13 cellular contexts compared by ENCODE assay signal in genomic region chr12:120221576-120221900, GRCh38. TPM values are rescaled to one million over a fixed set of nuclear protein-coding genes. Genes with fewer than 3 reads are reported as not detected.
DNase-seq lines count a peak whose midpoint lies in the region; ATAC-seq, FAIRE-seq and TF ChIP-seq lines count a peak whose summit lies in the region.
"Had no signal": no experiment of that assay in that cellular context is flagged by ENCODE, and none has a peak within 500 bp of the region (broad histone marks: within the 10 kb centered on the region; RNA-seq: fewer than 3 reads in every experiment).

No MANE protein-coding gene starts in this region.

- H3K27me3 Mint-ChIP-seq in activated T-cell treated with anti-CD3 and anti-CD28 coated beads, Interleukin-2, amount 50 U/mL, for 24 hours, result no peaks in the 10 kb centered on the region
- H3K27me3 Mint-ChIP-seq in activated CD4-positive, alpha-beta memory T cell treated with anti-CD3 and anti-CD28 coated beads, Interleukin-2, amount 10 ng/mL, durations not matched to agents 7 days and 5 days, result no peaks in the 10 kb centered on the region
- H3K27me3 Mint-ChIP-seq: CD4-positive, CD25-positive, alpha-beta regulatory T cell had no signal

- H3K4me3 Mint-ChIP-seq in activated T-cell treated with anti-CD3 and anti-CD28 coated beads, Interleukin-2, amount 50 U/mL, for 24 hours, result no peak overlapping the region
- H3K4me3 Mint-ChIP-seq in activated CD4-positive, alpha-beta memory T cell treated with anti-CD3 and anti-CD28 coated beads, Interleukin-2, amount 10 ng/mL, durations not matched to agents 7 days and 5 days, result no peak overlapping the region
- H3K4me3 Mint-ChIP-seq: GM23338 had no signal

- DNase-seq in NT2/D1 (ENCODE audit: low read depth, low spot score) (no peak), K562 (ENCODE audit: extremely low read depth in 1 of 4, low spot score in 3 of 4) (no peak), kidney (peak; percentile 57), substantia nigra (lab: John Stamatoyannopoulos, UW) (no peak), NCI-H2171 (lab: John Stamatoyannopoulos, UW) (no peak), MM.1S (no peak)
- DNase-seq in activated T-cell treated with anti-CD3 and anti-CD28 coated beads, Interleukin-2, amount 50 U/mL, for 24 hours, result no peak
- DNase-seq in activated CD4-positive, alpha-beta memory T cell treated with anti-CD3 and anti-CD28 coated beads, Interleukin-2, amount 10 ng/mL, durations not matched to agents 7 days and 5 days, result no peak
- DNase-seq: AML-193; CD4-positive, CD25-positive, alpha-beta regulatory T cell; H9 had no signal

- no peak overlapping the region for H2AFZ ChIP-seq in K562 (ENCODE audit: low read depth, low read length)
- no peak overlapping the region for H2AFZ ChIP-seq in MM.1S (ENCODE audit: low read length)
- H2AFZ ChIP-seq: GM23338 had no signal

- POLR2A ChIA-PET in K562 (lab: Yijun Ruan, JAX), result interaction anchor here (0.6 to 17.7 kb wide), 5 partner anchors 10 to 73 kb away, joined by 3 to 420 read pairs (median 9); partner anchors contain the start of genes GCN1, RNU4-1, RNU4-2 and RPLP0
- POLR2A ChIA-PET in activated CD4-positive, alpha-beta memory T cell treated with anti-CD3 and anti-CD28 coated beads, Interleukin-2, amount 10 ng/mL, durations not matched to agents 7 days and 5 days (lab: Charles Lee), result interaction anchor here (1.1 to 7.9 kb wide), 4 partner anchors 10 to 70 kb away, joined by 4 to 56 read pairs (median 15); partner anchors contain the start of genes RNU4-1, RNU4-2 and RPLP0

- no peak for FAIRE-seq in K562 (lab: Jason Lieb, UNC)
- no peak for FAIRE-seq in kidney (lab: Jason Lieb, UNC)

- no peaks in the 10 kb centered on the region for H3K9me2 ChIP-seq in MM.1S (replicated peaks; ENCODE audit: insufficient read depth, low read length)

- TF ChIP-seq RAD21 in K562 (CRISPR knock-in tag; conservative IDR thresholded peaks at IDR 0.05 in 1 of 2, IDR thresholded peaks at IDR 0.05 in 1 of 2), result no peak

- peaks cover 66% of the 10 kb centered on the region for H3K36me3 Mint-ChIP-seq in activated T-cell treated with anti-CD3 and anti-CD28 coated beads, Interleukin-2, amount 50 U/mL, for 24 hours (ENCODE audit: low read depth)
- peaks cover 70% of the 10 kb centered on the region for H3K36me3 Mint-ChIP-seq in activated CD4-positive, alpha-beta memory T cell treated with anti-CD3 and anti-CD28 coated beads, Interleukin-2, amount 10 ng/mL, durations not matched to agents 7 days and 5 days (ENCODE audit: low read depth)

- H4K20me1 ChIP-seq in K562 (replicated peaks; ENCODE audit: control insufficient read depth, insufficient read depth, low read length) (no peaks in the 10 kb centered on the region; the same call in 1 of the 2 replicates), MM.1S (ENCODE audit: insufficient read depth, low read length) (no peaks in the 10 kb centered on the region)
- H4K20me1 ChIP-seq: BLaER1 had no signal

- H3K9me1 ChIP-seq in K562 (ENCODE audit: control insufficient read depth, insufficient read depth, low read length), result peaks cover 2% of the 10 kb centered on the region

- in situ Hi-C loops in K562 (cut with MboI), result no loop called here

- H3K4me2 ChIP-seq in K562 (ENCODE audit: insufficient read depth, low read length) (no peak overlapping the region), MM.1S (ENCODE audit: low read depth, low read length) (no peak overlapping the region)
- H3K4me2 ChIP-seq: BLaER1, GM23338 had no signal

- no peak for TF ChIP-seq EP300 in K562 (IDR thresholded peaks at IDR 0.05; ENCODE audit: low read length)

- 88% methylated on average over 9 of the region's 13 CpGs for WGBS in K562 (ENCODE audit: insufficient coverage, low coverage, missing lambda C conversion rate)

- TF ChIP-seq CTCF in K562 (IDR thresholded peaks at IDR 0.05 in 2 of 3, conservative IDR thresholded peaks at IDR 0.05 in 1 of 3; ENCODE audit: insufficient read depth in 2 of 3, low read depth in 1 of 3, low read length in 3 of 3) (no peak), kidney (IDR thresholded peaks at IDR 0.05; ENCODE audit: borderline replicate concordance, extremely low read depth, insufficient read depth) (no peak), MM.1S (IDR thresholded peaks at IDR 0.05; ENCODE audit: low read length) (no peak)

- H3F3A ChIP-seq in MM.1S (ENCODE audit: insufficient read depth, low read length), result peaks cover 5% of the 10 kb centered on the region; the same call in 1 of the 2 replicates

- no peak overlapping the region for H3K4me3 ChIP-seq in NT2/D1 (ENCODE audit: insufficient read length, low read depth)
- no peak overlapping the region for H3K4me3 ChIP-seq in K562
- H3K4me3 ChIP-seq in kidney (ENCODE audit: low read length in 2 of 2), result no peak overlapping the region
- H3K4me3 ChIP-seq in MM.1S (ENCODE audit: low read length), result no peak overlapping the region
- H3K4me3 ChIP-seq: BLaER1, GM23338 had no signal

- TF ChIP-seq POLR2A in K562 (conservative IDR thresholded peaks at IDR 0.05), result no peak

- no peaks in the 10 kb centered on the region for H3K9me3 Mint-ChIP-seq in activated T-cell treated with anti-CD3 and anti-CD28 coated beads, Interleukin-2, amount 50 U/mL, for 24 hours
- H3K9me3 Mint-ChIP-seq in activated CD4-positive, alpha-beta memory T cell treated with anti-CD3 and anti-CD28 coated beads, Interleukin-2, amount 10 ng/mL, durations not matched to agents 7 days and 5 days, result no peaks in the 10 kb centered on the region
- H3K9me3 Mint-ChIP-seq: CD4-positive, CD25-positive, alpha-beta regulatory T cell; GM23338; H9 had no signal

- H3K4me1 ChIP-seq in NT2/D1 (ENCODE audit: insufficient read depth, insufficient read length), result peaks cover 51% of the 10 kb centered on the region
- peaks cover 19 to 45% of the 10 kb centered on the region in 2 experiments for H3K4me1 ChIP-seq in K562 (replicated peaks in 1 of 2; ENCODE audit: control insufficient read depth in 2 of 2, insufficient read depth in 2 of 2, low read length in 2 of 2)
- peaks cover 16 to 20% of the 10 kb centered on the region in 2 donors for H3K4me1 ChIP-seq in kidney (ENCODE audit: control insufficient read depth in 1 of 2, insufficient read depth in 1 of 2, low read depth in 1 of 2, low read length in 2 of 2)
- peaks cover 9% of the 10 kb centered on the region for H3K4me1 ChIP-seq in MM.1S (ENCODE audit: low read length)

- H3K27ac ChIP-seq in K562 (ENCODE audit: extremely low read depth, low read depth, low read length) (no peak overlapping the region), kidney (ENCODE audit: low read depth in 2 of 2, low read length in 2 of 2) (no peak overlapping the region), substantia nigra (ENCODE audit: low read depth, low read length, poor library complexity, severe bottlenecking) (peak overlapping the region; percentile 8), MM.1S (ENCODE audit: low read length) (no peak overlapping the region)
- H3K27ac ChIP-seq: BLaER1 had no signal

- H3K27ac Mint-ChIP-seq in activated T-cell treated with anti-CD3 and anti-CD28 coated beads, Interleukin-2, amount 50 U/mL, for 24 hours, result no peak overlapping the region
- H3K27ac Mint-ChIP-seq in activated CD4-positive, alpha-beta memory T cell treated with anti-CD3 and anti-CD28 coated beads, Interleukin-2, amount 10 ng/mL, durations not matched to agents 7 days and 5 days, result no peak overlapping the region
- H3K27ac Mint-ChIP-seq: GM23338 had no signal

- H3K79me2 ChIP-seq in K562 (ENCODE audit: control insufficient read depth, insufficient read depth, low read length) (peaks cover 8% of the 10 kb centered on the region; the same call in 1 of the 3 replicates), MM.1S (ENCODE audit: low read length) (peaks cover 5% of the 10 kb centered on the region; the same call in 1 of the 2 replicates)

- CTCF ChIA-PET in K562 (lab: Yijun Ruan, JAX; ENCODE audit: low intra/inter-chr PET ratio), result no interaction called here
- CTCF ChIA-PET in activated CD4-positive, alpha-beta memory T cell treated with anti-CD3 and anti-CD28 coated beads, Interleukin-2, amount 10 ng/mL, durations not matched to agents 7 days and 5 days (lab: Charles Lee), result interaction anchor here (1.3 to 2.2 kb wide), 2 partner anchors 19 to 45 kb away, joined by 4 to 8 read pairs; partner anchors contain the start of gene PXN

- H3K9ac ChIP-seq in NT2/D1 (ENCODE audit: insufficient read length, low read depth) (peak overlapping the region; percentile 12), K562 (ENCODE audit: insufficient read depth in 1 of 2, low read depth in 2 of 2, low read length in 2 of 2) (peak overlapping the region in 1 of 2 experiments; percentile 64; a peak in 2 of 4 replicates), kidney (ENCODE audit: low read length in 2 of 2) (no peak overlapping the region), MM.1S (ENCODE audit: low read length) (no peak overlapping the region)
- H3K9ac ChIP-seq: BLaER1 had no signal

- H3K4me1 Mint-ChIP-seq in activated T-cell treated with anti-CD3 and anti-CD28 coated beads, Interleukin-2, amount 50 U/mL, for 24 hours (ENCODE audit: low read depth), result peaks cover 18% of the 10 kb centered on the region
- H3K4me1 Mint-ChIP-seq in activated CD4-positive, alpha-beta memory T cell treated with anti-CD3 and anti-CD28 coated beads, Interleukin-2, amount 10 ng/mL, durations not matched to agents 7 days and 5 days, result peaks cover 15% of the 10 kb centered on the region

- no peak for ATAC-seq in K562
- ATAC-seq: GM23338 had no signal

- intact Hi-C loops in K562 (cut with micrococcal nuclease) (no loop called here), kidney (cut with DNase I) (no loop called here)

- H3K27me3 ChIP-seq in NT2/D1 (ENCODE audit: insufficient read depth, insufficient read length), result no peaks in the 10 kb centered on the region
- no peaks in the 10 kb centered on the region for H3K27me3 ChIP-seq in K562 (ENCODE audit: control insufficient read depth in 2 of 2, insufficient read depth in 2 of 2, low read length in 2 of 2)
- H3K27me3 ChIP-seq in MM.1S (replicated peaks; ENCODE audit: insufficient read depth, low read length), result no peaks in the 10 kb centered on the region
- H3K27me3 ChIP-seq: BLaER1 had no signal

- H3K36me3 ChIP-seq in NT2/D1 (ENCODE audit: insufficient read depth, insufficient read length, low read length), result peaks cover 90% of the 10 kb centered on the region
- peaks cover 66% of the 10 kb centered on the region; the same call in 2 of the 3 replicates for H3K36me3 ChIP-seq in K562 (ENCODE audit: control insufficient read depth, insufficient read depth, low read length)
- H3K36me3 ChIP-seq in kidney (ENCODE audit: control insufficient read depth in 1 of 2, insufficient read depth in 2 of 2, low read length in 2 of 2), result peaks cover 38 to 55% of the 10 kb centered on the region in 2 donors
- H3K36me3 ChIP-seq in MM.1S (replicated peaks; ENCODE audit: insufficient read depth, low read length), result no peaks in the 10 kb centered on the region

- BruUV-seq in K562 (replicated peaks; lab: Mats Ljungman, UMichigan), result no TSS peak

- H3K9me3 ChIP-seq in NT2/D1 (ENCODE audit: insufficient read depth, low read length), result no peaks in the 10 kb centered on the region
- H3K9me3 ChIP-seq in K562 (replicated peaks; ENCODE audit: control insufficient read depth, insufficient read depth, low read depth, low read length), result no peaks in the 10 kb centered on the region
- H3K9me3 ChIP-seq in kidney (ENCODE audit: control insufficient read depth in 1 of 2, low read length in 2 of 2), result no peaks in the 10 kb centered on the region
- no peaks in the 10 kb centered on the region for H3K9me3 ChIP-seq in MM.1S (replicated peaks; ENCODE audit: insufficient read depth, low read length)
- H3K9me3 ChIP-seq: BLaER1 had no signal

RNA-seq across cellular contexts. Expression of gene RPLP0, which starts 20.6 kb away (rescaled TPM):
- total RNA-seq in K562 (2011; cell fraction: chromatin; rRNA removed; ENCODE audit: low replicate concordance), result 1,112 and 2,318 TPM in 2 replicates
- total RNA-seq in K562 (2011; cell fraction: nucleolus; rRNA removed), result 2,659 and 3,037 TPM in 2 replicates
- 2,953 and 5,147 TPM in 2 replicates for total RNA-seq in K562 (2011; cell fraction: nucleoplasm; rRNA removed)
- total RNA-seq in K562 (2014; rRNA removed) (4,900 and 6,436 TPM in 2 replicates), K562 (2014; rRNA removed; fragmentation: Illumina TruSeq; extraction: Trizol) (3,191 and 3,833 TPM in 2 replicates), K562 (2015; rRNA removed; fragmentation: Illumina TruSeq; extraction: Trizol) (3,802 and 3,820 TPM in 2 replicates), K562 (2021) (3,845 and 4,075 TPM in 2 replicates), kidney (1,384 TPM)
- polyA plus RNA-seq in K562 (2011; rRNA removed) (7,931 and 10,886 TPM in 2 replicates), K562 (2014; fragmentation: Illumina TruSeq; extraction: Trizol) (5,372 and 5,510 TPM in 2 replicates), K562 (2014; fragmentation: Nextera tagmentation; extraction: Ambion mirVana) (1,000 to 10,000 TPM; 6,875 to 7,674 TPM), K562 (2014; rRNA removed) (6,483 and 6,682 TPM in 2 replicates), kidney (ENCODE audit: insufficient read depth, low read depth, low replicate concordance) (1,654 TPM)
- 11,423 and 15,718 TPM in 2 replicates for polyA plus RNA-seq in K562 (2011; cell fraction: cytosol; rRNA removed)
- 3,653 and 4,979 TPM in 2 replicates for polyA plus RNA-seq in K562 (2011; cell fraction: nucleus; rRNA removed)
- 4,990 and 8,357 TPM in 2 replicates for polyA plus RNA-seq in K562 (2012)
- polyA minus RNA-seq in K562 (2011; rRNA and poly(A)+ RNA removed), result 5,001 and 5,431 TPM in 2 replicates
- polyA minus RNA-seq in K562 (2011; cell fraction: cytosol; rRNA and poly(A)+ RNA removed), result 2,569 and 3,110 TPM in 2 replicates
- polyA minus RNA-seq in K562 (2011; cell fraction: nucleus; rRNA and poly(A)+ RNA removed), result 738 and 1,257 TPM in 2 replicates
- total RNA-seq in activated CD4-positive, alpha-beta memory T cell treated with anti-CD3 and anti-CD28 coated beads, Interleukin-2, amount 10 ng/mL, durations not matched to agents 7 days and 5 days, result 1,000 to 10,000 TPM; 1,823 to 1,853 TPM

RNA-seq across cellular contexts. Expression of gene GCN1, which starts 27.0 kb away (rescaled TPM):
- 689 and 1,391 TPM in 2 replicates for total RNA-seq in K562 (2011; cell fraction: chromatin; rRNA removed; ENCODE audit: low replicate concordance)
- total RNA-seq in K562 (2011; cell fraction: nucleolus; rRNA removed), result 533 and 578 TPM in 2 replicates
- 336 and 477 TPM in 2 replicates for total RNA-seq in K562 (2011; cell fraction: nucleoplasm; rRNA removed)
- 96.4 and 124 TPM in 2 replicates for total RNA-seq in K562 (2014; rRNA removed)
- total RNA-seq in K562 (2014; rRNA removed; fragmentation: Illumina TruSeq; extraction: Trizol), result 48.2 and 49.7 TPM in 2 replicates
- 51.5 and 54.4 TPM in 2 replicates for total RNA-seq in K562 (2015; rRNA removed; fragmentation: Illumina TruSeq; extraction: Trizol)
- 172 and 190 TPM in 2 replicates for total RNA-seq in K562 (2021)
- 51.7 and 78.4 TPM in 2 replicates for polyA plus RNA-seq in K562 (2011; rRNA removed)
- polyA plus RNA-seq in K562 (2011; cell fraction: cytosol; rRNA removed), result 52.9 and 58.6 TPM in 2 replicates
- polyA plus RNA-seq in K562 (2011; cell fraction: nucleus; rRNA removed), result 319 and 415 TPM in 2 replicates
- polyA plus RNA-seq in K562 (2012), result 82.4 and 85.4 TPM in 2 replicates
- 81.4 and 108 TPM in 2 replicates for polyA plus RNA-seq in K562 (2014; fragmentation: Illumina TruSeq; extraction: Trizol)
- 10 to 100 TPM; 11.9 to 18.2 TPM for polyA plus RNA-seq in K562 (2014; fragmentation: Nextera tagmentation; extraction: Ambion mirVana)
- polyA plus RNA-seq in K562 (2014; rRNA removed), result 78.4 and 94.0 TPM in 2 replicates
- 168 and 179 TPM in 2 replicates for polyA minus RNA-seq in K562 (2011; rRNA and poly(A)+ RNA removed)
- polyA minus RNA-seq in K562 (2011; cell fraction: cytosol; rRNA and poly(A)+ RNA removed), result 131 and 132 TPM in 2 replicates
- polyA minus RNA-seq in K562 (2011; cell fraction: nucleus; rRNA and poly(A)+ RNA removed), result 176 and 241 TPM in 2 replicates
- total RNA-seq in kidney, result 77.6 TPM
- 12.2 TPM for polyA plus RNA-seq in kidney (ENCODE audit: insufficient read depth, low read depth, low replicate concordance)
- total RNA-seq in activated CD4-positive, alpha-beta memory T cell treated with anti-CD3 and anti-CD28 coated beads, Interleukin-2, amount 10 ng/mL, durations not matched to agents 7 days and 5 days, result 10 to 100 TPM; 86.0 to 94.3 TPM

RNA-seq across cellular contexts. Expression of gene PXN, which starts 44.0 kb away (rescaled TPM):
- 70.6 and 142 TPM in 2 replicates for total RNA-seq in K562 (2011; cell fraction: chromatin; rRNA removed; ENCODE audit: low replicate concordance)
- 45.5 and 48.2 TPM in 2 replicates for total RNA-seq in K562 (2011; cell fraction: nucleolus; rRNA removed)
- 51.8 and 52.7 TPM in 2 replicates for total RNA-seq in K562 (2011; cell fraction: nucleoplasm; rRNA removed)
- 18.6 and 22.7 TPM in 2 replicates for total RNA-seq in K562 (2014; rRNA removed)
- total RNA-seq in K562 (2014; rRNA removed; fragmentation: Illumina TruSeq; extraction: Trizol), result 13.1 and 16.4 TPM in 2 replicates
- total RNA-seq in K562 (2015; rRNA removed; fragmentation: Illumina TruSeq; extraction: Trizol), result 13.5 and 14.2 TPM in 2 replicates
- total RNA-seq in K562 (2021), result 66.6 and 74.1 TPM in 2 replicates
- 28.6 and 44.1 TPM in 2 replicates for polyA plus RNA-seq in K562 (2011; rRNA removed)
- 31.5 and 36.7 TPM in 2 replicates for polyA plus RNA-seq in K562 (2011; cell fraction: cytosol; rRNA removed)
- polyA plus RNA-seq in K562 (2011; cell fraction: nucleus; rRNA removed), result 43.4 and 76.1 TPM in 2 replicates
- polyA plus RNA-seq in K562 (2012), result 59.0 and 70.2 TPM in 2 replicates
- 64.7 and 71.8 TPM in 2 replicates for polyA plus RNA-seq in K562 (2014; fragmentation: Illumina TruSeq; extraction: Trizol)
- polyA plus RNA-seq in K562 (2014; fragmentation: Nextera tagmentation; extraction: Ambion mirVana), result 1 to 10 TPM; 4.0 to 4.8 TPM
- polyA plus RNA-seq in K562 (2014; rRNA removed), result 40.7 and 42.2 TPM in 2 replicates
- 19.9 and 22.3 TPM in 2 replicates for polyA minus RNA-seq in K562 (2011; rRNA and poly(A)+ RNA removed)
- 16.7 and 38.8 TPM in 2 replicates for polyA minus RNA-seq in K562 (2011; cell fraction: cytosol; rRNA and poly(A)+ RNA removed)
- polyA minus RNA-seq in K562 (2011; cell fraction: nucleus; rRNA and poly(A)+ RNA removed), result 12.4 and 19.8 TPM in 2 replicates
- total RNA-seq in kidney, result 133 TPM
- polyA plus RNA-seq in kidney (ENCODE audit: insufficient read depth, low read depth, low replicate concordance), result 57.1 TPM
- 100 to 1,000 TPM; 271 to 274 TPM for total RNA-seq in activated CD4-positive, alpha-beta memory T cell treated with anti-CD3 and anti-CD28 coated beads, Interleukin-2, amount 10 ng/mL, durations not matched to agents 7 days and 5 days
